ENCODE assay signal across 8 cellular contexts in genomic region chr14:58637040-58637390, GRCh38. TPM values are rescaled to one million over a fixed set of nuclear protein-coding genes. Genes with fewer than 3 reads are reported as not detected.
DNase-seq lines count a peak whose midpoint lies in the region; ATAC-seq and TF ChIP-seq lines count a peak whose summit lies in the region.

No MANE protein-coding gene starts in this region.

- H3K4me2 ChIP-seq in Karpas-422 (ENCODE audit: low read depth, low read length, poor library complexity, severe bottlenecking): peak overlapping the region; percentile 92

- no peak overlapping the region for H3K9ac ChIP-seq in Karpas-422 (ENCODE audit: low read length)

- WGBS in heart right ventricle, 2 donors: 2 to 4% methylated on average over 17 of the region's 17 CpGs
- WGBS in prostate gland: 2% methylated on average over 17 of the region's 17 CpGs

- no peaks in the 10 kb centered on the region for H3K9me3 Mint-ChIP-seq in activated naive CD4-positive, alpha-beta T cell treated with anti-CD3 and anti-CD28 coated beads, Interleukin-2, amount 50 U/mL, for 72 hours

- H3K9me2 ChIP-seq in Karpas-422 (replicated peaks; ENCODE audit: insufficient read depth, low read length): no peaks in the 10 kb centered on the region

- no peaks in the 10 kb centered on the region for H3K27me3 ChIP-seq in GM06990 (replicated peaks; ENCODE audit: control insufficient read depth, insufficient read depth, low read length)
- H3K27me3 ChIP-seq in Karpas-422 (ENCODE audit: low read length): peaks cover 10% of the 10 kb centered on the region
- H3K27me3 ChIP-seq in heart right ventricle: peaks cover 0 to 36% (median 5%) of the 10 kb centered on the region in 7 donors
- H3K27me3 ChIP-seq in prostate gland (replicated peaks; ENCODE audit: insufficient read depth): no peaks in the 10 kb centered on the region

- H3K4me3 ChIP-seq in GM06990 (replicated peaks; ENCODE audit: low read depth, low read length) (peak overlapping the region; percentile 72), Karpas-422 (ENCODE audit: low read length) (peak overlapping the region; percentile 72; the same call in 1 of the 2 replicates), heart right ventricle (peak overlapping the region; percentile 49 to 81 (median 70)), prostate gland (peak overlapping the region; percentile 56 to 58)

- H3K36me3 ChIP-seq in GM06990 (ENCODE audit: control insufficient read depth, insufficient read depth, low read length) (no peaks in the 10 kb centered on the region), Karpas-422 (ENCODE audit: insufficient read depth, low read length) (no peaks in the 10 kb centered on the region), heart right ventricle (peaks cover 0 to 11% (median 0%) of the 10 kb centered on the region in 9 donors), prostate gland (no peaks in the 10 kb centered on the region)

- peak overlapping the region; percentile 90 to 93 for H3K27ac Mint-ChIP-seq in activated naive CD4-positive, alpha-beta T cell treated with anti-CD3 and anti-CD28 coated beads, Interleukin-2, amount 50 U/mL, for 72 hours

- H2AFZ ChIP-seq in Karpas-422 (ENCODE audit: low read length): peak overlapping the region; percentile 91; the same call in 1 of the 2 replicates

- H4K20me1 ChIP-seq in Karpas-422 (ENCODE audit: insufficient read depth, low read depth, low read length): no peaks in the 10 kb centered on the region

- no peak for TF ChIP-seq POLR2A in prostate gland (IDR thresholded peaks at IDR 0.05)

- no peak for DNase-seq in GM06990 (ENCODE audit: extremely low read depth, insufficient read length)
- no peak for DNase-seq in Karpas-422
- peak in 1 of 2 donors; percentile 45 for DNase-seq in activated naive CD4-positive, alpha-beta T cell treated with anti-CD3 and anti-CD28 coated beads, Interleukin-2, amount 50 U/mL, for 72 hours (ENCODE audit: low spot score in 2 of 2)
- DNase-seq in heart right ventricle: peak; percentile 19 to 25
- peak; percentile 39 for DNase-seq in prostate gland (ENCODE audit: low spot score)
- DNase-seq in NCI-H1105 (lab: John Stamatoyannopoulos, UW): no peak
- no peak for DNase-seq in T-helper 9 cell

- TF ChIP-seq CTCF in GM06990 (IDR thresholded peaks at IDR 0.05; ENCODE audit: insufficient read depth, low read length, poor library complexity, severe bottlenecking) (no peak), heart right ventricle (IDR thresholded peaks at IDR 0.05) (no peak), prostate gland (IDR thresholded peaks at IDR 0.05) (no peak)

- no peaks in the 10 kb centered on the region for H3K79me2 ChIP-seq in Karpas-422 (ENCODE audit: low read length)

- peak; percentile 9 to 25 for ATAC-seq in activated naive CD4-positive, alpha-beta T cell treated with anti-CD3 and anti-CD28 coated beads, Interleukin-2, amount 50 U/mL, for 72 hours
- ATAC-seq in heart right ventricle: peak in 4 of 8 donors; percentile 6 to 38 (median 14)
- ATAC-seq in GM21576 (IDR thresholded peaks at IDR 0.05; ENCODE audit: unreplicated experiment): no peak

- no peak overlapping the region for H3K27ac ChIP-seq in Karpas-422 (ENCODE audit: low read length)
- peak overlapping the region in 9 of 10 donors; percentile 81 to 93 (median 85) for H3K27ac ChIP-seq in heart right ventricle
- peak overlapping the region; percentile 80 to 81 for H3K27ac ChIP-seq in prostate gland

- no peaks in the 10 kb centered on the region for H3K9me3 ChIP-seq in Karpas-422 (ENCODE audit: low read length)
- H3K9me3 ChIP-seq in heart right ventricle: no peaks in the 10 kb centered on the region
- no peaks in the 10 kb centered on the region for H3K9me3 ChIP-seq in prostate gland

- peaks cover 5% of the 10 kb centered on the region in 2 donors for H3K36me3 Mint-ChIP-seq in activated naive CD4-positive, alpha-beta T cell treated with anti-CD3 and anti-CD28 coated beads, Interleukin-2, amount 50 U/mL, for 72 hours

- intact Hi-C loops in heart right ventricle (cut with DNase I) (loop anchor here in 8 of 10 donors (5.0 to 10.0 kb wide), 5 partner anchors 132 to 418 kb away; no protein-coding TSS in a partner anchor), prostate gland (cut with DNase I) (loop anchor here (2.0 to 10.0 kb wide), 3 partner anchors 62 to 388 kb away; no protein-coding TSS in a partner anchor)

- peaks cover 22% of the 10 kb centered on the region for H3K4me1 ChIP-seq in Karpas-422 (ENCODE audit: low read length)
- peaks cover 0 to 43% (median 23%) of the 10 kb centered on the region in 9 donors for H3K4me1 ChIP-seq in heart right ventricle
- peaks cover 3% of the 10 kb centered on the region for H3K4me1 ChIP-seq in prostate gland (replicated peaks)

RNA-seq across cellular contexts. Expression of gene DACT1, which starts 0.7 kb away (rescaled TPM):
- total RNA-seq in Karpas-422 (2014; rRNA removed; shearing (Covaris generic); ENCODE audit: low replicate concordance): 0.11 TPM in 1 of 2 replicates, not detected in the other
- 10 to 100 TPM in 1 of 2 donors, 1 to 10 TPM in 1; 1.7 to 12.2 TPM for total RNA-seq in activated naive CD4-positive, alpha-beta T cell treated with anti-CD3 and anti-CD28 coated beads, Interleukin-2, amount 50 U/mL, for 72 hours
- 1 to 10 TPM; 1.3 to 5.5 (median 3.1) TPM for total RNA-seq in heart right ventricle
- polyA plus RNA-seq in heart right ventricle: 1 to 10 TPM; 1.1 to 1.7 TPM
- 10 to 100 TPM in 1 of 2 donors, 1 to 10 TPM in 1; 4.5 to 27.1 TPM for total RNA-seq in prostate gland

Comparison
In these comparisons a context has a peak if more than half of its experiments do, and no peak if none do; other contexts are left out.
1. DNase-seq: peak in heart right ventricle (2 of 2) and prostate gland (single experiment); none in GM06990 (single experiment), Karpas-422 (single experiment), NCI-H1105 (single experiment) and T-helper 9 cell (single experiment).
2. Peak in every context shown above with its lines, with median percentiles within 50 percentile points of each other: H3K4me3 ChIP-seq.